Comparison of ENCODE assay signal across 15 cellular contexts in the genomic region with DNA sequence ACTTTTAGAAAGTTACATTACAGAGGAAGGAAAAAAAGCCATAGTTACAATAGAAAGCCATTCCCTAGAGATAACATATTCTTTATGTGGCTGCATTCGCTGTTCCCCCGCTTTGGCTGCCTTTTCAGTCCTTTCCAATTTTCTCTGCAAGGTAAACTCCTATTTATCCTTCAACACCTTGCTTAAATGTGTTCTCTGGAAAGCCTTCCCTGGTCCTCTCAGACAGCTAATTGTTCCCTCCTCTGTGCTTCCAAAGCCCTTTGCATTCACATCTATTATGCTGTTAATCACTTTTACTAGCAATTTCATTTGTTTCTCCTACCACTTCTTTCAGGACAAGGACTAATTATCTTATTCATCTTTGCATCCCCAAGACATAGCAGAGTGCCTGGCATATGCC. TPM values are rescaled to one million over a fixed set of nuclear protein-coding genes. Genes with fewer than 3 reads are reported as not detected.
DNase-seq lines count a peak whose midpoint lies in the region; ATAC-seq and TF ChIP-seq lines count a peak whose summit lies in the region.
"Had no signal": no experiment of that assay in that cellular context is flagged by ENCODE, and none has a peak within 500 bp of the region (broad histone marks: within the 10 kb centered on the region; RNA-seq: fewer than 3 reads in every experiment).

No MANE protein-coding gene starts in this region.

- H3K9me3 ChIP-seq in left ventricle myocardium inferior (replicated peaks) (no peaks in the 10 kb centered on the region), iPS-18a (ENCODE audit: control insufficient read depth, low read depth, low read length) (no peaks in the 10 kb centered on the region), suprapubic skin (no peaks in the 10 kb centered on the region)
- H3K9me3 ChIP-seq: ovary had no signal

- peak overlapping the region; percentile 91 for H3K27ac ChIP-seq in left ventricle myocardium inferior (replicated peaks)
- H3K27ac ChIP-seq in VCaP = peak overlapping the region; percentile 86
- H3K27ac ChIP-seq in iPS-18a (ENCODE audit: low read length) = no peak overlapping the region
- H3K27ac ChIP-seq in suprapubic skin = no peak overlapping the region
- H3K27ac ChIP-seq: ovary had no signal

- TF ChIP-seq POLR2A in suprapubic skin (IDR thresholded peaks at IDR 0.05) = no peak

- TF ChIP-seq CTCF in left ventricle myocardium inferior (IDR thresholded peaks at IDR 0.05; ENCODE audit: borderline replicate concordance) (no peak), VCaP (conservative IDR thresholded peaks at IDR 0.05) (no peak), suprapubic skin (IDR thresholded peaks at IDR 0.05) (no peak)

- H3K4me3 ChIP-seq in left ventricle myocardium inferior (peak overlapping the region; percentile 85), iPS-18a (ENCODE audit: low read length) (peak overlapping the region; percentile 62), suprapubic skin (peak overlapping the region; percentile 81)

- H3K4me1 ChIP-seq in left ventricle myocardium inferior (peaks cover 51% of the 10 kb centered on the region), iPS-18a (ENCODE audit: control insufficient read depth, low read depth, low read length) (peaks cover 13% of the 10 kb centered on the region), suprapubic skin (peaks cover 26% of the 10 kb centered on the region)

- H3K9ac ChIP-seq in iPS-18a (ENCODE audit: low read length) = no peak overlapping the region

- DNase-seq in left ventricle myocardium inferior = no peak
- DNase-seq in Right ventricle myocardium superior = no peak
- DNase-seq in suprapubic skin (ENCODE audit: low spot score in 2 of 2) = no peak
- DNase-seq in DMS53 (lab: John Stamatoyannopoulos, UW) = no peak
- no peak for DNase-seq in medulla oblongata (ENCODE audit: extremely low spot score)
- DNase-seq in germinal center (ENCODE audit: low spot score) = no peak
- DNase-seq: activated CD8-positive, alpha-beta memory T cell treated with anti-CD3 and anti-CD28 coated beads for 24 hours; activated naive CD4-positive, alpha-beta T cell treated with Interleukin-2 at 50 U/mL for 16 hours; Kasumi-1; ovary; RPMI8226; stimulated activated CD4-positive, alpha-beta T cell treated with anti-CD3 and anti-CD28 coated beads, Interleukin-2, amount 100 ng/mL, for 48 hours; stimulated activated naive B cell treated with anti-CD40 and anti-IgM and Interleukin-4, amounts not matched to agents 10 μg/mL and 1 μg/mL and 100 μg/mL, for 72 hours had no signal

- no peaks in the 10 kb centered on the region for H3K27me3 ChIP-seq in left ventricle myocardium inferior (ENCODE audit: low read depth)
- peaks cover 37% of the 10 kb centered on the region for H3K27me3 ChIP-seq in iPS-18a (ENCODE audit: control insufficient read depth, insufficient read depth, low read length)
- no peaks in the 10 kb centered on the region for H3K27me3 ChIP-seq in suprapubic skin
- H3K27me3 ChIP-seq: ovary had no signal

- peaks cover 7% of the 10 kb centered on the region for H3K36me3 ChIP-seq in left ventricle myocardium inferior
- no peaks in the 10 kb centered on the region for H3K36me3 ChIP-seq in iPS-18a (ENCODE audit: control insufficient read depth, low read depth, low read length)
- no peaks in the 10 kb centered on the region for H3K36me3 ChIP-seq in suprapubic skin
- H3K36me3 ChIP-seq: ovary had no signal

- no peak for TF ChIP-seq EP300 in suprapubic skin (IDR thresholded peaks at IDR 0.05)

- intact Hi-C loops in left ventricle myocardium inferior (cut with micrococcal nuclease) (no loop called here), Right ventricle myocardium superior (cut with DNase I) (no loop called here)

- WGBS in suprapubic skin = 96% methylated on average over 2 of the region's 2 CpGs

- no peak for ATAC-seq in Right ventricle myocardium superior (ENCODE audit: poor library complexity)
- ATAC-seq: stimulated activated naive B cell treated with anti-CD40 and anti-IgM and Interleukin-4, amounts not matched to agents 10 μg/mL and 1 μg/mL and 100 μg/mL, for 72 hours had no signal

RNA-seq across cellular contexts. Expression of a gene that starts 1.6 kb away (rescaled TPM):
- 105 TPM for total RNA-seq in left ventricle myocardium inferior
- 105 TPM for total RNA-seq in Right ventricle myocardium superior
- total RNA-seq in suprapubic skin = 10 to 100 TPM; 77.8 to 81.3 (median 79.5) TPM

RNA-seq across cellular contexts. Expression of a gene that starts 43.1 kb away (rescaled TPM):
- total RNA-seq in left ventricle myocardium inferior (5.7 TPM), Right ventricle myocardium superior (4.4 TPM), suprapubic skin (1 to 10 TPM; 1.4 to 7.0 (median 3.2) TPM)

Comparison
In these comparisons a context has a peak if more than half of its experiments do, and no peak if none do; other contexts are left out.
1. H3K27ac ChIP-seq: peak in left ventricle myocardium inferior (single experiment) and VCaP (single experiment); none in iPS-18a (single experiment) and suprapubic skin (single experiment).
2. Peak in every context shown above with its lines, with median percentiles within 50 percentile points of each other: H3K4me3 ChIP-seq.